ENCODE assay signal across 9 cellular contexts in genomic region chr7:142568430-142569097, GRCh38.
DNase-seq lines count a peak whose midpoint lies in the region; TF ChIP-seq lines count a peak whose summit lies in the region.
"Had no signal": no experiment of that assay in that cellular context is flagged by ENCODE, and none has a peak within 500 bp of the region (broad histone marks: within the 10 kb centered on the region; RNA-seq: fewer than 3 reads in every experiment).

No MANE protein-coding gene starts in this region.

- H2BK120ac ChIP-seq in trophoblast cell (ENCODE audit: insufficient read depth, low read length, poor library complexity) = no peak overlapping the region

- WGBS in trophoblast cell (ENCODE audit: extremely low coverage, insufficient coverage, insufficient read length) = no CpG with 5 or more reads among the region's 5 CpGs

- H3K27ac Mint-ChIP-seq in chondrocyte (ENCODE audit: unreplicated experiment) = peak overlapping the region; percentile 42

- H3K4me2 ChIP-seq in trophoblast cell (ENCODE audit: low read length) = no peak overlapping the region

- no peak overlapping the region for H3K4ac ChIP-seq in trophoblast cell (ENCODE audit: low read depth, low read length)

- H3K27ac ChIP-seq in trophoblast cell (ENCODE audit: low read depth, low read length) = no peak overlapping the region

- no peak overlapping the region for H2BK12ac ChIP-seq in trophoblast cell (ENCODE audit: low read length)

- H3K79me2 ChIP-seq in trophoblast cell (ENCODE audit: control insufficient read depth, insufficient read depth, low read length, poor library complexity) = no peaks in the 10 kb centered on the region

- H3K9ac ChIP-seq in trophoblast cell (ENCODE audit: low read length) = no peak overlapping the region

- no peaks in the 10 kb centered on the region for H3K9me3 ChIP-seq in trophoblast cell (ENCODE audit: insufficient read depth, low read depth, low read length)

- H2BK5ac ChIP-seq in trophoblast cell (ENCODE audit: low read depth, low read length, poor library complexity) = no peak overlapping the region

- no peak overlapping the region for H3K23ac ChIP-seq in trophoblast cell (ENCODE audit: low read length)

- no peak overlapping the region for H3K4me3 ChIP-seq in trophoblast cell (ENCODE audit: low read depth, low read length)

- peaks cover 2% of the 10 kb centered on the region for H3K36me3 Mint-ChIP-seq in chondrocyte (ENCODE audit: low read depth)

- no peak overlapping the region for H4K91ac ChIP-seq in trophoblast cell (ENCODE audit: low read depth, low read length)

- no peak overlapping the region for H4K8ac ChIP-seq in trophoblast cell (ENCODE audit: low read depth, low read length)

- H3K79me1 ChIP-seq in trophoblast cell (ENCODE audit: low read length) = peaks cover 1% of the 10 kb centered on the region

- no peak overlapping the region for H2AK5ac ChIP-seq in trophoblast cell (ENCODE audit: low read length)

- H3K4me3 Mint-ChIP-seq in chondrocyte (ENCODE audit: unreplicated experiment) = no peak overlapping the region

- TF ChIP-seq CTCF in chondrocyte (IDR thresholded peaks at IDR 0.05) = no peak
- no peak for TF ChIP-seq CTCF in GM20000 (IDR thresholded peaks at IDR 0.05; ENCODE audit: extremely low read depth, missing control alignments)

- H3K27me3 Mint-ChIP-seq in chondrocyte (ENCODE audit: low read depth) = no peaks in the 10 kb centered on the region

- no peak overlapping the region for H2AFZ ChIP-seq in trophoblast cell (ENCODE audit: insufficient read depth, low read length, poor library complexity)

- H3K4me1 Mint-ChIP-seq in chondrocyte (ENCODE audit: low read depth) = peaks cover 24% of the 10 kb centered on the region

- H3K9me3 Mint-ChIP-seq in chondrocyte (ENCODE audit: low read depth) = peaks cover 13% of the 10 kb centered on the region

- no peaks in the 10 kb centered on the region for H3K36me3 ChIP-seq in trophoblast cell (ENCODE audit: control insufficient read depth in 1 of 2, insufficient read depth in 2 of 2, low read length in 2 of 2)

- no peak overlapping the region for H3K18ac ChIP-seq in trophoblast cell (ENCODE audit: low read length)

- H3K27me3 ChIP-seq in trophoblast cell (ENCODE audit: insufficient read depth, low read length) = no peaks in the 10 kb centered on the region

- H3K14ac ChIP-seq in trophoblast cell (ENCODE audit: low read length) = no peak overlapping the region

- peak; percentile 58 for DNase-seq in GM04503 (ENCODE audit: low read depth)
- peak; percentile 89 for DNase-seq in M059J (ENCODE audit: low read depth)
- DNase-seq in chondrocyte (ENCODE audit: low spot score) = no peak
- peak; percentile 19 to 55 for DNase-seq in trophoblast cell
- DNase-seq in GM20000 (ENCODE audit: low spot score) = no peak
- DNase-seq in NCI-H1436 treated with DMSO at 0.1 percent for 48 hours (lab: John Stamatoyannopoulos, UW) = no peak
- no peak for DNase-seq in NCI-H2196 (lab: John Stamatoyannopoulos, UW; ENCODE audit: unreplicated experiment)
- no peak for DNase-seq in NCI-H510A treated with DMSO at 0.1 percent for 48 hours (lab: John Stamatoyannopoulos, UW)
- DNase-seq: NCI-H446 had no signal

- no peak overlapping the region for H4K12ac ChIP-seq in trophoblast cell (ENCODE audit: low read depth, low read length)

- peaks cover 0 to 6% of the 10 kb centered on the region in 2 experiments for H3K4me1 ChIP-seq in trophoblast cell (ENCODE audit: control insufficient read depth in 1 of 2, insufficient read depth in 2 of 2, low read length in 2 of 2)

Comparison
In these comparisons a context has a peak if more than half of its experiments do, and no peak if none do; other contexts are left out.
1. DNase-seq: peak in GM04503 (single experiment), M059J (single experiment) and trophoblast cell (2 of 2); none in chondrocyte (single experiment), GM20000 (single experiment), NCI-H1436 treated with DMSO at 0.1 percent for 48 hours (single experiment), NCI-H2196 (single experiment) and NCI-H510A treated with DMSO at 0.1 percent for 48 hours (single experiment).